ENCODE assay signal across 33 cellular contexts in genomic region chr10:83968052-83968451, GRCh38.
"Had no signal": no experiment of that assay in that cellular context is flagged by ENCODE, and none has a peak within 500 bp of the region (broad histone marks: within the 10 kb centered on the region; RNA-seq: fewer than 3 reads in every experiment).

No MANE protein-coding gene starts in this region.

- ATAC-seq: activated naive CD4-positive, alpha-beta T cell treated with anti-CD3 and anti-CD28 coated beads, Interleukin-2, amount 50 U/mL, for 72 hours; activated naive CD8-positive, alpha-beta T cell treated with anti-CD3 and anti-CD28 coated beads, Interleukin-2, amount 50 U/mL, for 24 hours; activated T-cell treated with anti-CD3 and anti-CD28 coated beads, Interleukin-2, amount 50 U/mL, for 4 hours; activated T-cell treated with anti-CD3 and anti-CD28 coated beads, Interleukin-2, amount 50 U/mL, for 72 hours; activated T-helper 17 cell treated with anti-CD3 and anti-CD28 coated beads, Interleukin-2, amount 50 U/mL, for 72 hours; body of pancreas had no signal

- H3K9me3 ChIP-seq: adrenal gland, ascending aorta, body of pancreas, breast epithelium had no signal

- H3K27me3 ChIP-seq: adrenal gland, ascending aorta, body of pancreas, brain microvascular endothelial cell, breast epithelium, cardiac muscle cell had no signal

- H3K36me3 ChIP-seq: adrenal gland, ascending aorta, brain microvascular endothelial cell, breast epithelium, cardiac muscle cell had no signal

- FAIRE-seq: astrocyte, bronchial epithelial cell had no signal

- H3K4me1 ChIP-seq: adrenal gland, ascending aorta, body of pancreas, breast epithelium had no signal

- H3K4me3 ChIP-seq: adrenal gland, ascending aorta, body of pancreas, breast epithelium, cardiac muscle cell had no signal

- H3K27ac ChIP-seq: adrenal gland, ascending aorta, body of pancreas, brain microvascular endothelial cell, breast epithelium, cardiac muscle cell had no signal

- DNase-seq: activated effector memory CD4-positive, alpha-beta T cell treated with anti-CD3 and anti-CD28 coated beads, Interleukin-2, amount 50 U/mL, for 16 hours; activated effector memory CD4-positive, alpha-beta T cell treated with Interleukin-2 at 50 U/mL for 16 hours; activated gamma-delta T cell; activated gamma-delta T cell treated with Interleukin-2 at 50 U/mL for 16 hours; activated naive CD4-positive, alpha-beta T cell; activated naive CD4-positive, alpha-beta T cell treated with anti-CD3 and anti-CD28 coated beads for 36 hours; activated naive CD4-positive, alpha-beta T cell treated with anti-CD3 and anti-CD28 coated beads, Interleukin-2, amount 10 ng/mL, durations not matched to agents 7 days and 5 days; activated naive CD4-positive, alpha-beta T cell treated with anti-CD3 and anti-CD28 coated beads, Interleukin-2, amount 50 U/mL, for 16 hours; activated naive CD4-positive, alpha-beta T cell treated with Interleukin-2 at 50 U/mL for 16 hours; activated naive CD8-positive, alpha-beta T cell treated with anti-CD3 and anti-CD28 coated beads for 36 hours; activated naive CD8-positive, alpha-beta T cell treated with anti-CD3 and anti-CD28 coated beads, Interleukin-2, amount 10 ng/mL, durations not matched to agents 7 days and 5 days; activated naive CD8-positive, alpha-beta T cell treated with anti-CD3 and anti-CD28 coated beads, Interleukin-2, amount 50 U/mL, for 24 hours; activated T-cell treated with anti-CD3 and anti-CD28 coated beads, Interleukin-2, amount 50 U/mL, for 24 hours; activated T-cell treated with anti-CD3 and anti-CD28 coated beads, Interleukin-2, amount 50 U/mL, for 4 hours; activated T-cell treated with anti-CD3 and anti-CD28 coated beads, Interleukin-2, amount 50 U/mL, for 48 hours; activated T-cell treated with anti-CD3 and anti-CD28 coated beads, Interleukin-2, amount 50 U/mL, for 72 hours; adrenal gland; amniotic stem cell; amygdala; anterior cingulate cortex; aorta; body of pancreas; brain microvascular endothelial cell; caudate nucleus; central memory CD4-positive, alpha-beta T cell; cerebellar nuclear complex had no signal
